Comparison of ENCODE assay signal across 8 cellular contexts in the genomic region with DNA sequence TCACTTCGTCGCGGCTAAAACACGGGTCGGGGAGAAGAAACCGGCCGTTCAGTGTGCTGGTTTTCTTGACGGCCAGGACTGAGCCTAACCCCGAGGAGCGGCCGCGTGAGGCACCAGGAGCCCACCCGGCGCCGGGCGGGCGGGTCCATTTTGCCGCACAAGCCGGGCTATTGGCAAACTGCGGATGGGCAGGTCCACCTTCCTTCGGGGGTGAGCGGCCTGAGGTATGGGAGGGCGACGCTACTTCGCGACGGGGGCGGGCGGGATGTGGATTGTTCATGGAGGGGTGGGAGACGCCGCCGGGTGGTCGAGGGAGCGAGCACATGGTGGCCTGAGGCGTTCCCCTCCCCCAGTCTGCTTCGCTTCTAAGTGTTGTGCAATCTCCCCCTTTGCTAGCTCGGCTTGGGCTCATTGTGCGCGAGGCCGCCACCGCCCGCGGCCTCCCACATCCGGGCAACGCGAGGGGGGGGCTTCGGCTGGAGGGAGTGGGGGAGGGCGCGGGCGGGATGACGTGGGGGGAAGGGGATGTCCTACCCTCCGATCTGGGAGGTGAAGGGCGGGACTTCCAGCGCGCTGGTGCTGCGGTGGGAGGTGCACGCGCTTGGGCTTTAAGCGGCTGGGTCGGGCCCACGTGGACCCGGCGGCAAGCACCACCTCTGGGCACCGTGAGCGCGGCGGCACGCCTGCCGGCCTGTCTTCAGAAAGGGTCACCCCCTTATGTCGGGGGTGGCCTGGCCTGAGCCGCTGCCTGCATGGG. TPM values are rescaled to one million over a fixed set of nuclear protein-coding genes. Genes with fewer than 3 reads are reported as not detected.
DNase-seq lines count a peak whose midpoint lies in the region; ATAC-seq, FAIRE-seq and TF ChIP-seq lines count a peak whose summit lies in the region.

No MANE protein-coding gene starts in this region.

- peak overlapping the region; percentile 76 for H3K4me3 ChIP-seq in CD4-positive, CD25-positive, alpha-beta regulatory T cell (ENCODE audit: low read depth, low read length)

- no peak for FAIRE-seq in H54 (lab: Jason Lieb, UNC)

- peaks cover 56% of the 10 kb centered on the region for H3K36me3 ChIP-seq in CD4-positive, CD25-positive, alpha-beta regulatory T cell (ENCODE audit: control insufficient read depth, insufficient read depth, low read length)

- H3K4me3 Mint-ChIP-seq in CD4-positive, CD25-positive, alpha-beta regulatory T cell, result peak overlapping the region; percentile 96 to 99 (median 98)

- H3K9me3 ChIP-seq in CD4-positive, CD25-positive, alpha-beta regulatory T cell (ENCODE audit: control insufficient read depth in 2 of 2, low read length in 2 of 2), result no peaks in the 10 kb centered on the region

- peak; percentile 87 to 97 (median 91) for DNase-seq in CD4-positive, CD25-positive, alpha-beta regulatory T cell
- DNase-seq in H54 (ENCODE audit: insufficient read length, low spot score) (peak; percentile 58), NCI-H446 (lab: John Stamatoyannopoulos, UW) (peak; percentile 52 to 87), left colon (peak; percentile 90 to 93)
- DNase-seq in activated CD4-positive, alpha-beta T cell treated with anti-CD3 and anti-CD28 coated beads for 4 hours, result peak; percentile 92 to 94
- peak; percentile 80 to 84 for DNase-seq in stimulated activated CD4-positive, alpha-beta T cell treated with anti-CD3 and anti-CD28 coated beads, Interleukin-1b, Interleukin-23, amount 100 ng/mL, for 1 hour (ENCODE audit: low read depth in 2 of 2)

- peaks cover 0 to 60% (median 32%) of the 10 kb centered on the region in 4 donors for H3K4me1 Mint-ChIP-seq in CD4-positive, CD25-positive, alpha-beta regulatory T cell

- peak overlapping the region; percentile 97 to 100 (median 99) for H3K27ac Mint-ChIP-seq in CD4-positive, CD25-positive, alpha-beta regulatory T cell

- H3K36me3 Mint-ChIP-seq in CD4-positive, CD25-positive, alpha-beta regulatory T cell, result peaks cover 59% of the 10 kb centered on the region

- peak overlapping the region; percentile 97 for H3K27ac ChIP-seq in CD4-positive, CD25-positive, alpha-beta regulatory T cell (ENCODE audit: insufficient read depth, low read length, poor library complexity, severe bottlenecking)
- H3K27ac ChIP-seq in cingulate gyrus (ENCODE audit: low read depth, low read length), result peak overlapping the region; percentile 98

- H3K9me3 Mint-ChIP-seq in CD4-positive, CD25-positive, alpha-beta regulatory T cell, result peaks cover 0 to 1% (median 0%) of the 10 kb centered on the region in 7 donors

- intact Hi-C loops in left colon (cut with DNase I, micrococcal nuclease), result loop anchor here in 1 of 2 donors (10.0 kb wide), 1 partner anchor 219 kb away; a partner anchor contains a TSS

- H3K27me3 ChIP-seq in CD4-positive, CD25-positive, alpha-beta regulatory T cell (ENCODE audit: control insufficient read depth, insufficient read depth, low read length), result no peaks in the 10 kb centered on the region

- ATAC-seq in CD4-positive, CD25-positive, alpha-beta regulatory T cell (ENCODE audit: low read depth in 2 of 2), result peak; percentile 34 to 41
- ATAC-seq in left colon, result peak; percentile 59
- no peak for ATAC-seq in GM21529 (IDR thresholded peaks at IDR 0.05; ENCODE audit: unreplicated experiment)

- H3K4me1 ChIP-seq in CD4-positive, CD25-positive, alpha-beta regulatory T cell (ENCODE audit: control insufficient read depth, insufficient read depth, low read length, poor library complexity, severe bottlenecking), result peaks cover 25% of the 10 kb centered on the region

- H3K27me3 Mint-ChIP-seq in CD4-positive, CD25-positive, alpha-beta regulatory T cell, result peaks cover 11% of the 10 kb centered on the region

- TF ChIP-seq POLR2A in H54 (IDR thresholded peaks at IDR 0.05; ENCODE audit: low read depth, low read length), result 0 out of 2 replicates have a peak, but pooled peaks have one; percentile 30

RNA-seq across cellular contexts. Expression of a gene that starts 5.9 kb away (rescaled TPM):
- 0.25 TPM for total RNA-seq in CD4-positive, CD25-positive, alpha-beta regulatory T cell
- polyA plus RNA-seq in CD4-positive, CD25-positive, alpha-beta regulatory T cell, result 1 to 10 TPM in 1 of 4 donors, under 1 TPM in 2, not detected in 1; 0.65 to 1.2 (median 0.89) TPM
- total RNA-seq in left colon, result 10 to 100 TPM; 35.0 to 74.0 TPM

RNA-seq across cellular contexts. Expression of a gene that starts 10.2 kb away (rescaled TPM):
- 40.0 TPM for total RNA-seq in CD4-positive, CD25-positive, alpha-beta regulatory T cell
- polyA plus RNA-seq in CD4-positive, CD25-positive, alpha-beta regulatory T cell, result 10 to 100 TPM; 41.0 to 63.7 (median 48.4) TPM
- total RNA-seq in left colon, result 10 to 100 TPM; 79.2 to 89.6 TPM

RNA-seq across cellular contexts. Expression of a gene that starts 11.8 kb away (rescaled TPM):
- total RNA-seq in CD4-positive, CD25-positive, alpha-beta regulatory T cell, result 30.7 TPM
- polyA plus RNA-seq in CD4-positive, CD25-positive, alpha-beta regulatory T cell, result 10 to 100 TPM; 10.1 to 16.1 (median 11.8) TPM
- total RNA-seq in left colon, result 10 to 100 TPM; 30.9 to 34.1 TPM

RNA-seq across cellular contexts. Expression of a gene that starts 15.0 kb away (rescaled TPM):
- total RNA-seq in CD4-positive, CD25-positive, alpha-beta regulatory T cell, result 1.6 TPM
- under 1 TPM in 3 of 4 donors, not detected in 1; 0.41 to 0.52 (median 0.44) TPM for polyA plus RNA-seq in CD4-positive, CD25-positive, alpha-beta regulatory T cell
- total RNA-seq in left colon, result 100 to 1,000 TPM in 1 of 2 donors, 10 to 100 TPM in 1; 77.2 to 121 TPM

RNA-seq across cellular contexts. Expression of a gene that starts 16.4 kb away (rescaled TPM):
- total RNA-seq in CD4-positive, CD25-positive, alpha-beta regulatory T cell, result not detected
- polyA plus RNA-seq in CD4-positive, CD25-positive, alpha-beta regulatory T cell, result not detected
- under 1 TPM; 0.58 to 0.84 TPM for total RNA-seq in left colon

Comparison
In these comparisons a context has a peak if more than half of its experiments do, and no peak if none do; other contexts are left out.
1. RNA of a gene that starts 5.9 kb away (total RNA-seq): 35.0 to 74.0 TPM in left colon; 0.25 TPM in CD4-positive, CD25-positive, alpha-beta regulatory T cell (single experiment); every median in the first group is over 10 times any median in the second.
2. Peak in every context shown above with its lines, with median percentiles within 50 percentile points of each other: DNase-seq.